ENCODE assay signal across 1 cellular context in genomic region chr9:133463234-133463863, GRCh38.
A peak's percentile ranks its signal among the peaks of the same experiment; 100 is the strongest.
TF ChIP-seq lines count a peak whose summit lies in the region.

No MANE protein-coding gene starts in this region.

TF ChIP-seq in HepG2, 621 proteins besides CTCF, POLR2A, EP300 and RAD21:
- no peak for TF ChIP-seq HIVEP1 (CRISPR knock-in tag; IDR thresholded peaks at IDR 0.05)
- peak; percentile 27; the same call in 1 of the 2 replicates for TF ChIP-seq STAG1 (CRISPR knock-in tag; IDR thresholded peaks at IDR 0.05)
- TF ChIP-seq DDIT3 (CRISPR knock-in tag; IDR thresholded peaks at IDR 0.05) = no peak
- no peak for TF ChIP-seq NAIF1 (CRISPR knock-in tag; IDR thresholded peaks at IDR 0.05; ENCODE audit: borderline replicate concordance)
- no peak for TF ChIP-seq CREM (IDR thresholded peaks at IDR 0.05)
- no peak for TF ChIP-seq CREM (CRISPR knock-in tag; IDR thresholded peaks at IDR 0.05)
- TF ChIP-seq YEATS4 (CRISPR knock-in tag; IDR thresholded peaks at IDR 0.05; ENCODE audit: borderline replicate concordance) = no peak
- no peak for TF ChIP-seq HOXD1 (CRISPR knock-in tag; IDR thresholded peaks at IDR 0.05)
- peak; percentile 15; the same call in 1 of the 2 replicates for TF ChIP-seq ZNF687 (CRISPR knock-in tag; IDR thresholded peaks at IDR 0.05)
- TF ChIP-seq KLF11 (CRISPR knock-in tag; IDR thresholded peaks at IDR 0.05) = no peak
- no peak for TF ChIP-seq CENPBD1 (CRISPR knock-in tag; IDR thresholded peaks at IDR 0.05; ENCODE audit: borderline replicate concordance, low read depth)
- TF ChIP-seq IKZF5 (CRISPR knock-in tag; IDR thresholded peaks at IDR 0.05) = no peak
- no peak for TF ChIP-seq ZBTB44 (CRISPR knock-in tag; IDR thresholded peaks at IDR 0.05)
- TF ChIP-seq ZNF639 (CRISPR knock-in tag; conservative IDR thresholded peaks at IDR 0.05) = no peak
- TF ChIP-seq MYC (CRISPR knock-in tag; IDR thresholded peaks at IDR 0.05; ENCODE audit: borderline replicate concordance) = no peak
- no peak for TF ChIP-seq ZNF333 (CRISPR knock-in tag; IDR thresholded peaks at IDR 0.05; ENCODE audit: borderline replicate concordance)
- no peak for TF ChIP-seq ZNF800 (CRISPR knock-in tag; IDR thresholded peaks at IDR 0.05)
- no peak for TF ChIP-seq SNAPC4 (CRISPR knock-in tag; IDR thresholded peaks at IDR 0.05)
- TF ChIP-seq AGO2 (optimal IDR thresholded peaks at IDR 0.05; ENCODE audit: low read depth, low read length) = peak; percentile 34
- no peak for TF ChIP-seq ZNF605 (CRISPR knock-in tag; IDR thresholded peaks at IDR 0.05)
- TF ChIP-seq ZNF350 (CRISPR knock-in tag; IDR thresholded peaks at IDR 0.05; ENCODE audit: borderline replicate concordance, low read depth) = no peak
- TF ChIP-seq ZNF530 (CRISPR knock-in tag; IDR thresholded peaks at IDR 0.05; ENCODE audit: low read depth) = no peak
- TF ChIP-seq RAD51 (IDR thresholded peaks at IDR 0.05; ENCODE audit: borderline replicate concordance) = no peak
- no peak for TF ChIP-seq ZNF10 (CRISPR knock-in tag; IDR thresholded peaks at IDR 0.05; ENCODE audit: borderline replicate concordance, low read depth)
- peak; percentile 23 for TF ChIP-seq XRCC5 (optimal IDR thresholded peaks at IDR 0.05; ENCODE audit: low read length)
- TF ChIP-seq CHD2 (IDR thresholded peaks at IDR 0.05; ENCODE audit: low read depth, low read length) = no peak
- TF ChIP-seq ZNF768 (CRISPR knock-in tag; IDR thresholded peaks at IDR 0.05) = no peak
- TF ChIP-seq ATF2 (CRISPR knock-in tag; IDR thresholded peaks at IDR 0.05) = no peak
- no peak for TF ChIP-seq JUNB (CRISPR knock-in tag; IDR thresholded peaks at IDR 0.05; ENCODE audit: borderline replicate concordance)
- no peak for TF ChIP-seq NR2F1 (CRISPR knock-in tag; IDR thresholded peaks at IDR 0.05)
- no peak for TF ChIP-seq ZSCAN29 (CRISPR knock-in tag; conservative IDR thresholded peaks at IDR 0.05)
- TF ChIP-seq HNRNPL (IDR thresholded peaks at IDR 0.05; ENCODE audit: low read depth, low read length) = peak; percentile 23; the same call in 1 of the 2 replicates
- no peak for TF ChIP-seq ZZZ3 (CRISPR knock-in tag; IDR thresholded peaks at IDR 0.05; ENCODE audit: borderline replicate concordance)
- no peak for TF ChIP-seq ZNF749 (CRISPR knock-in tag; IDR thresholded peaks at IDR 0.05; ENCODE audit: borderline replicate concordance)
- no peak for TF ChIP-seq ZNF225 (CRISPR knock-in tag; IDR thresholded peaks at IDR 0.05)
- TF ChIP-seq NFE2L2 (IDR thresholded peaks at IDR 0.05; ENCODE audit: low read length) = no peak
- TF ChIP-seq ZBTB7A (CRISPR knock-in tag; IDR thresholded peaks at IDR 0.05) = no peak
- TF ChIP-seq ZKSCAN1 (IDR thresholded peaks at IDR 0.05; ENCODE audit: low read length) = no peak
- TF ChIP-seq TFDP2 (CRISPR knock-in tag; IDR thresholded peaks at IDR 0.05) = no peak
- TF ChIP-seq ZNF44 (CRISPR knock-in tag; IDR thresholded peaks at IDR 0.05) = no peak
- no peak for TF ChIP-seq SIN3B (IDR thresholded peaks at IDR 0.05; ENCODE audit: low read length)
